1 cellular context compared by ENCODE assay signal in genomic region chr10:33509231-33509871, GRCh38.
A peak's percentile ranks its signal among the peaks of the same experiment; 100 is the strongest.
TF ChIP-seq lines count a peak whose summit lies in the region.

No MANE protein-coding gene starts in this region.

TF ChIP-seq in HEK293, 187 proteins besides CTCF, POLR2A, EP300 and RAD21 (continued from another document and continues in another):
- TF ChIP-seq ZNF398 (tag by site-specific recombination; IDR thresholded peaks at IDR 0.05) (peak; percentile 53; the same call in 1 of the 2 replicates), ZNF561 (tag by site-specific recombination; IDR thresholded peaks at IDR 0.05; ENCODE audit: borderline replicate concordance) (peak; percentile 66; the same call in 1 of the 2 replicates), ZNF354C (tag by site-specific recombination; IDR thresholded peaks at IDR 0.05; ENCODE audit: borderline replicate concordance, low read depth) (no peak), ZNF140 (tag by site-specific recombination; IDR thresholded peaks at IDR 0.05) (no peak), ZNF610 (tag by site-specific recombination; IDR thresholded peaks at IDR 0.05; ENCODE audit: borderline replicate concordance) (no peak), ZBTB21 (tag by site-specific recombination; IDR thresholded peaks at IDR 0.05) (peak; percentile 93), ZNF621 (tag by site-specific recombination; IDR thresholded peaks at IDR 0.05) (no peak), KLF17 (tag by site-specific recombination; IDR thresholded peaks at IDR 0.05) (0 out of 2 replicates have a peak, but pooled peaks have one; percentile 51), TCF7L2 (IDR thresholded peaks at IDR 0.05; ENCODE audit: borderline replicate concordance, low read depth, low read length) (peak; percentile 97), KLF10 (tag by site-specific recombination; IDR thresholded peaks at IDR 0.05) (peak; percentile 80), ZNF19 (tag by site-specific recombination; IDR thresholded peaks at IDR 0.05; ENCODE audit: low read depth) (0 out of 2 replicates have a peak, but pooled peaks have one; percentile 55), ZNF184 (tag by site-specific recombination; IDR thresholded peaks at IDR 0.05) (peak; percentile 16; the same call in 1 of the 2 replicates), GLIS1 (tag by site-specific recombination; IDR thresholded peaks at IDR 0.05) (peak; percentile 61), EGR2 (tag by site-specific recombination; IDR thresholded peaks at IDR 0.05; ENCODE audit: low read depth) (no peak), ZNF18 (tag by site-specific recombination; IDR thresholded peaks at IDR 0.05) (peak; percentile 78; the same call in 1 of the 2 replicates), ZNF639 (tag by site-specific recombination; IDR thresholded peaks at IDR 0.05) (peak; percentile 87), ZNF292 (tag by site-specific recombination; IDR thresholded peaks at IDR 0.05; ENCODE audit: borderline replicate concordance, low read depth) (no peak), ZNF660 (tag by site-specific recombination; IDR thresholded peaks at IDR 0.05) (peak; percentile 87; the same call in 1 of the 2 replicates), ZNF626 (tag by site-specific recombination; IDR thresholded peaks at IDR 0.05) (0 out of 2 replicates have a peak, but pooled peaks have one; percentile 39), TSHZ1 (tag by site-specific recombination; IDR thresholded peaks at IDR 0.05; ENCODE audit: borderline replicate concordance) (peak; percentile 69), SP7 (tag by site-specific recombination; IDR thresholded peaks at IDR 0.05) (peak; percentile 92), ZNF26 (tag by site-specific recombination; IDR thresholded peaks at IDR 0.05) (no peak), PBX3 (CRISPR knock-in tag; IDR thresholded peaks at IDR 0.05) (no peak), KLF9 (tag by site-specific recombination; IDR thresholded peaks at IDR 0.05; ENCODE audit: low read depth) (peak; percentile 29; the same call in 1 of the 2 replicates), FEZF1 (tag by site-specific recombination; IDR thresholded peaks at IDR 0.05) (peak; percentile 80), ZNF138 (tag by site-specific recombination; IDR thresholded peaks at IDR 0.05; ENCODE audit: borderline replicate concordance) (no peak), ZEB2 (tag by site-specific recombination; IDR thresholded peaks at IDR 0.05) (peak; percentile 93), ZFHX2 (tag by site-specific recombination; conservative IDR thresholded peaks at IDR 0.05) (0 out of 2 replicates have a peak, but pooled peaks have one; percentile 12), ZNF366 (tag by site-specific recombination; conservative IDR thresholded peaks at IDR 0.05) (peak; percentile 90), ZNF24 (tag by site-specific recombination; IDR thresholded peaks at IDR 0.05) (peak; percentile 91), ZNF518A (tag by site-specific recombination; conservative IDR thresholded peaks at IDR 0.05; ENCODE audit: low read depth) (no peak; the same call in none of the 2 replicates), ZNF791 (tag by site-specific recombination; IDR thresholded peaks at IDR 0.05) (no peak), PRDM4 (tag by site-specific recombination; IDR thresholded peaks at IDR 0.05) (peak; percentile 74), BCL11A (tag by site-specific recombination; IDR thresholded peaks at IDR 0.05; ENCODE audit: low read depth) (peak; percentile 47; the same call in 1 of the 2 replicates), ZNF600 (tag by site-specific recombination; IDR thresholded peaks at IDR 0.05) (peak; percentile 77)
